In the genomic region with DNA sequence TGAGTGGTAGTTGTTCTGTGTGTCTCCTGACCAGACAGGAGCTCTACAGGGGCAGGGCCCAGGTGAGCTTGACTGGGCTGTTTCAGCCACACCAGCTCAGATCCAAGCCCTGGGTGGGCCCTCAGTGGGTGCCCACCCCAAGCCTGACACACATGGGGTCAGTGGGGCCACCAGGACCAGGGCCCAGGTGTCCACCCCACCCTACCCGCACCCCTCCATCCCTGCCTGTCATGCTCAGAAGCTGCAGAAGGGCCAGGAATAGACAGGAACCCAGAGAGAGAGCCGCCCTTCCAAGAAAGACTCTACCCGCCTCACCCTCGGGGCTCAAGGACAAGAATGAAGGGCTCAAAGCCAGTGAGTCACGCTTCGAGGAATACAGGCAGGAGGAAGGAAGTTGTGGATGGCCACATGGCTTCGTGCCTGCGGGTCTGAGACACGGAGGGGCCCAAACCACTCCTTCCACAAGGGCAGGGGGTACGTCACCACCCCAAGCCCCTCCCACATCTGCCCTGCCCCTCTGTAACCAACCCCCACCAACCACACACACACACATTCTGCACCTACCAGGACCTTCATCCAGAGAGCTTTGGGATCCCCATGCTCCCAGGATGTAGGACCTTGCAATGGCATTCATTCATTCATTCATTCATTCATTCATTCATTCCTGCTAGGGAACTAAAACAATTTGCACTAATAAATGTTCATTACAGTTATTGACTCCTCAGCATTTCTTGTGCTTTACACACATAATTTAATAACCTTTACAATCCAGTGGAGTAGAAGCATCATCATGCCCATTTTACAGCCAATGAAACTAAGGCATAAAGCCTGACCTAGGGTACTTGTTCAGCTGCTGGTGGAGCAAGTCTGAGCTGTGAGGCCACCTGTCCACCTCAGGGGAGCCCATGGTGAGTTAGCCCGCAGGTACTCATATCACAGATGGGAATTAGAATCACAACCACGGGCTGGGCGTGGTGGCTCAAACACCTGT, we compare ENCODE assay signal across 8 cellular contexts. TPM values are rescaled to one million over a fixed set of nuclear protein-coding genes. Genes with fewer than 3 reads are reported as not detected.
DNase-seq lines count a peak whose midpoint lies in the region; ATAC-seq, FAIRE-seq and TF ChIP-seq lines count a peak whose summit lies in the region.

No MANE protein-coding gene starts in this region.

- TF ChIP-seq CTCF in kidney (IDR thresholded peaks at IDR 0.05; ENCODE audit: borderline replicate concordance, extremely low read depth, insufficient read depth) = no peak

- ATAC-seq in T-helper 17 cell (peak; percentile 86), HG03025 (IDR thresholded peaks at IDR 0.05; ENCODE audit: low FRiP score, unreplicated experiment) (no peak), GM19463 (IDR thresholded peaks at IDR 0.05; ENCODE audit: unreplicated experiment) (no peak)

- H3K4me1 ChIP-seq in kidney (ENCODE audit: control insufficient read depth in 1 of 2, insufficient read depth in 1 of 2, low read depth in 1 of 2, low read length in 2 of 2) = peaks cover 31 to 44% of the 10 kb centered on the region in 2 donors

- no peaks in the 10 kb centered on the region for H3K36me3 Mint-ChIP-seq in T-helper 17 cell (ENCODE audit: low read depth)

- peak overlapping the region; percentile 22 to 60 for H3K9ac ChIP-seq in kidney (ENCODE audit: low read length in 2 of 2)

- intact Hi-C loops in kidney (cut with DNase I) = no loop called here

- no peak for FAIRE-seq in kidney (lab: Jason Lieb, UNC)

- H3K4me3 Mint-ChIP-seq in T-helper 17 cell = peak overlapping the region; percentile 83

- H3K36me3 ChIP-seq in H7 (replicated peaks; ENCODE audit: control insufficient read depth, insufficient read depth, low read length) = peaks cover 3% of the 10 kb centered on the region
- H3K36me3 ChIP-seq in kidney (ENCODE audit: control insufficient read depth in 1 of 2, insufficient read depth in 2 of 2, low read length in 2 of 2) = peaks cover 0 to 8% of the 10 kb centered on the region in 2 donors

- DNase-seq in H7 (peak; percentile 79), T-helper 17 cell (peak in 2 of 3 donors; percentile 16 to 43), astrocyte of the hippocampus (ENCODE audit: low read depth, low spot score) (peak; percentile 95), kidney (peak; percentile 95), NCI-H526 treated with DMSO at 0.1 percent for 48 hours (lab: John Stamatoyannopoulos, UW) (no peak)
- peak; percentile 50 for DNase-seq in stimulated activated CD4-positive, alpha-beta T cell treated with anti-CD3 and anti-CD28 coated beads, Interleukin-4, amount 100 ng/mL, for 24 hours

- no peaks in the 10 kb centered on the region for H3K27me3 Mint-ChIP-seq in T-helper 17 cell

- peak overlapping the region; percentile 89 to 93 for H3K27ac ChIP-seq in kidney (ENCODE audit: low read depth in 2 of 2, low read length in 2 of 2)

- no peaks in the 10 kb centered on the region for H3K9me3 ChIP-seq in T-helper 17 cell (ENCODE audit: control insufficient read depth, low read length, poor library complexity, severe bottlenecking)
- H3K9me3 ChIP-seq in kidney (ENCODE audit: control insufficient read depth in 1 of 2, low read length in 2 of 2) = no peaks in the 10 kb centered on the region

- H3K27me3 ChIP-seq in H7 (ENCODE audit: control insufficient read depth, insufficient read depth, low read length) = no peaks in the 10 kb centered on the region

- peaks cover 48% of the 10 kb centered on the region for H3K4me1 Mint-ChIP-seq in T-helper 17 cell

- H3K27ac Mint-ChIP-seq in T-helper 17 cell = peak overlapping the region; percentile 89

- H3K4me3 ChIP-seq in H7 (ENCODE audit: insufficient read depth, low read depth, low read length) (no peak overlapping the region), kidney (ENCODE audit: low read length in 2 of 2) (peak overlapping the region in 1 of 2 donors; percentile 2)

RNA-seq across cellular contexts. Expression of gene STXBP1, which starts 56.0 kb away (rescaled TPM):
- 5.9 and 12.0 TPM in 2 replicates for total RNA-seq in H7 (2014; rRNA removed; shearing (Covaris generic))
- 1 to 10 TPM; 6.3 to 8.4 TPM for total RNA-seq in T-helper 17 cell
- total RNA-seq in kidney = 32.8 TPM
- 14.3 TPM for polyA plus RNA-seq in kidney (ENCODE audit: insufficient read depth, low read depth, low replicate concordance)
